35 cellular contexts compared by ENCODE assay signal in the genomic region with DNA sequence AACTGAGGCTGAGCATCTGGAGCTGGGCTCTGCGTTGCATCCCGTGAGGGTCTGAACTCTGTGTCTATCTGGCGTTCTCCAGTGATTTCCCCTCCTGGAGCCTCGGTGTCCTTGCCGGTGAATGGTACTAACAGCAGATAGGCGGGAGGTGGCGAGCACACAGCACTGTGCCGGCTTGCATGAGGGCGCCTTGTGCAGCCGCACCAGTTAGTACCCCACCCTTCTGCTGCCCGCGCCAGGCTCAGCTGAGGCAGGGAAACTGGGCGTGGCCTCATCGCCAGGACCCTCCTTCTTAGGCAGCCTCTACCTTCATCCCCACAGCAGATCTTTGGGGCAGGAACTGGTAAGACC. TPM values are rescaled to one million over a fixed set of nuclear protein-coding genes. Genes with fewer than 3 reads are reported as not detected.
"Had no signal": no experiment of that assay in that cellular context is flagged by ENCODE, and none has a peak within 500 bp of the region (broad histone marks: within the 10 kb centered on the region; RNA-seq: fewer than 3 reads in every experiment).

No MANE protein-coding gene starts in this region.

- H3K27me3 Mint-ChIP-seq: activated CD4-positive, alpha-beta T cell treated with anti-CD3 and anti-CD28 coated beads for 36 hours; activated CD4-positive, alpha-beta T cell treated with anti-CD3 and anti-CD28 coated beads, Interleukin-2, amount 10 ng/mL, durations not matched to agents 7 days and 5 days; activated CD8-positive, alpha-beta memory T cell treated with anti-CD3 and anti-CD28 coated beads, Interleukin-2, amount 10 ng/mL, durations not matched to agents 7 days and 5 days; activated naive CD4-positive, alpha-beta T cell treated with anti-CD3 and anti-CD28 coated beads, Interleukin-2, amount 50 U/mL, for 24 hours; activated naive CD8-positive, alpha-beta T cell; activated T-cell treated with anti-CD3 and anti-CD28 coated beads, Interleukin-2, amount 50 U/mL, for 24 hours; brain had no signal

- H3K4me1 Mint-ChIP-seq: activated CD4-positive, alpha-beta memory T cell treated with anti-CD3 and anti-CD28 coated beads, Interleukin-2, amount 10 ng/mL, durations not matched to agents 7 days and 5 days; activated CD4-positive, alpha-beta T cell treated with anti-CD3 and anti-CD28 coated beads for 36 hours; activated CD4-positive, alpha-beta T cell treated with anti-CD3 and anti-CD28 coated beads, Interleukin-2, amount 10 ng/mL, durations not matched to agents 7 days and 5 days; activated CD8-positive, alpha-beta memory T cell treated with anti-CD3 and anti-CD28 coated beads, Interleukin-2, amount 10 ng/mL, durations not matched to agents 7 days and 5 days; activated naive CD4-positive, alpha-beta T cell treated with anti-CD3 and anti-CD28 coated beads, Interleukin-2, amount 10 ng/mL, durations not matched to agents 7 days and 5 days; activated naive CD4-positive, alpha-beta T cell treated with anti-CD3 and anti-CD28 coated beads, Interleukin-2, amount 50 U/mL, for 24 hours; central memory CD8-positive, alpha-beta T cell had no signal

- H3K4me3 Mint-ChIP-seq: activated CD4-positive, alpha-beta memory T cell treated with anti-CD3 and anti-CD28 coated beads, Interleukin-2, amount 10 ng/mL, durations not matched to agents 7 days and 5 days; activated CD4-positive, alpha-beta T cell treated with anti-CD3 and anti-CD28 coated beads for 36 hours; activated CD4-positive, alpha-beta T cell treated with anti-CD3 and anti-CD28 coated beads, Interleukin-2, amount 10 ng/mL, durations not matched to agents 7 days and 5 days; activated CD8-positive, alpha-beta memory T cell treated with anti-CD3 and anti-CD28 coated beads, Interleukin-2, amount 10 ng/mL, durations not matched to agents 7 days and 5 days; activated CD8-positive, alpha-beta T cell treated with anti-CD3 and anti-CD28 coated beads, Interleukin-2, amount 10 ng/mL, durations not matched to agents 7 days and 5 days; activated naive CD4-positive, alpha-beta T cell treated with anti-CD3 and anti-CD28 coated beads, Interleukin-2, amount 10 ng/mL, durations not matched to agents 7 days and 5 days; activated naive CD4-positive, alpha-beta T cell treated with anti-CD3 and anti-CD28 coated beads, Interleukin-2, amount 50 U/mL, for 24 hours; activated naive CD8-positive, alpha-beta T cell; activated T-cell treated with anti-CD3 and anti-CD28 coated beads, Interleukin-2, amount 50 U/mL, for 24 hours; brain; central memory CD8-positive, alpha-beta T cell; T-helper 1 cell treated with Interleukin-12 subunit alpha and Interleukin-12 subunit beta and Interleukin-4 antibody, amounts not matched to agents 30 μg/mL and 1 μg/mL, for 36 hours; T-helper 2 cell treated with Interferon-gamma antibody and Interleukin-4, amounts not matched to agents 5 μg/mL and 100 μg/mL, for 36 hours had no signal

- H3K27ac Mint-ChIP-seq: activated CD4-positive, alpha-beta memory T cell treated with anti-CD3 and anti-CD28 coated beads, Interleukin-2, amount 10 ng/mL, durations not matched to agents 7 days and 5 days; activated CD4-positive, alpha-beta T cell treated with anti-CD3 and anti-CD28 coated beads for 36 hours; activated CD4-positive, alpha-beta T cell treated with anti-CD3 and anti-CD28 coated beads, Interleukin-2, amount 10 ng/mL, durations not matched to agents 7 days and 5 days; activated CD8-positive, alpha-beta memory T cell treated with anti-CD3 and anti-CD28 coated beads, Interleukin-2, amount 10 ng/mL, durations not matched to agents 7 days and 5 days; activated CD8-positive, alpha-beta T cell treated with anti-CD3 and anti-CD28 coated beads, Interleukin-2, amount 10 ng/mL, durations not matched to agents 7 days and 5 days; activated naive CD4-positive, alpha-beta T cell treated with anti-CD3 and anti-CD28 coated beads, Interleukin-2, amount 10 ng/mL, durations not matched to agents 7 days and 5 days; activated naive CD4-positive, alpha-beta T cell treated with anti-CD3 and anti-CD28 coated beads, Interleukin-2, amount 50 U/mL, for 24 hours; activated naive CD8-positive, alpha-beta T cell; activated T-cell treated with anti-CD3 and anti-CD28 coated beads, Interleukin-2, amount 50 U/mL, for 24 hours; activated T-helper 2 cell treated with anti-CD3 and anti-CD28 coated beads, Interferon-gamma antibody, Interleukin-2, Interleukin-4, amounts not matched to agents 10 μg/mL and 5 μg/mL and 100 μg/mL, durations not matched to agents 14 hours and 24 hours and 36 hours; T-helper 1 cell treated with Interleukin-12 subunit alpha and Interleukin-12 subunit beta and Interleukin-4 antibody, amounts not matched to agents 30 μg/mL and 1 μg/mL, for 36 hours; T-helper 2 cell treated with Interferon-gamma antibody and Interleukin-4, amounts not matched to agents 5 μg/mL and 100 μg/mL, for 36 hours had no signal

- H3K27me3 ChIP-seq: ascending aorta, cardiac muscle cell had no signal

- H3K4me3 ChIP-seq: ascending aorta, cardiac muscle cell had no signal

- H3K36me3 ChIP-seq: ascending aorta, cardiac muscle cell had no signal

- DNase-seq: activated CD4-positive, alpha-beta memory T cell treated with anti-CD3 and anti-CD28 coated beads, Interleukin-2, amount 10 ng/mL, durations not matched to agents 7 days and 5 days; activated CD4-positive, alpha-beta T cell treated with anti-CD3 and anti-CD28 coated beads for 1 hour; activated CD4-positive, alpha-beta T cell treated with anti-CD3 and anti-CD28 coated beads for 36 hours; activated CD4-positive, alpha-beta T cell treated with anti-CD3 and anti-CD28 coated beads for 48 hours; activated CD4-positive, alpha-beta T cell treated with anti-CD3 and anti-CD28 coated beads, Interleukin-2, amount 10 ng/mL, durations not matched to agents 7 days and 5 days; activated CD4-positive, alpha-beta T cell treated with anti-CD3 and anti-CD28 coated beads, Interleukin-2, amount 50 U/mL, for 48 hours; activated CD4-positive, CD25-positive, alpha-beta regulatory T cell; activated CD8-positive, alpha-beta memory T cell treated with anti-CD3 and anti-CD28 coated beads for 24 hours; activated CD8-positive, alpha-beta memory T cell treated with anti-CD3 and anti-CD28 coated beads, Interleukin-2, amount 10 ng/mL, durations not matched to agents 7 days and 5 days; activated CD8-positive, alpha-beta memory T cell treated with anti-CD3 and anti-CD28 coated beads, Interleukin-2, amount 50 U/mL, for 48 hours; activated CD8-positive, alpha-beta T cell treated with anti-CD3 and anti-CD28 coated beads, Interleukin-2, amount 10 ng/mL, durations not matched to agents 7 days and 5 days; activated effector memory CD4-positive, alpha-beta T cell treated with Interleukin-2 at 50 U/mL for 16 hours; activated gamma-delta T cell; activated naive CD4-positive, alpha-beta T cell treated with anti-CD3 and anti-CD28 coated beads, Interleukin-2, amount 10 ng/mL, durations not matched to agents 7 days and 5 days; activated naive CD4-positive, alpha-beta T cell treated with Interleukin-2 at 50 U/mL for 16 hours; activated T-cell treated with anti-CD3 and anti-CD28 coated beads, Interleukin-2, amount 50 U/mL, for 24 hours; activated T-cell treated with anti-CD3 and anti-CD28 coated beads, Interleukin-2, amount 50 U/mL, for 48 hours; amygdala; anterior cingulate cortex; caudate nucleus; cerebellar nuclear complex; T-helper 1 cell; T-helper 2 cell; T-helper 9 cell had no signal

- H3K9me3 Mint-ChIP-seq: activated CD4-positive, alpha-beta memory T cell treated with anti-CD3 and anti-CD28 coated beads, Interleukin-2, amount 10 ng/mL, durations not matched to agents 7 days and 5 days; activated naive CD4-positive, alpha-beta T cell treated with anti-CD3 and anti-CD28 coated beads, Interleukin-2, amount 50 U/mL, for 24 hours; brain; T-helper 2 cell treated with Interferon-gamma antibody and Interleukin-4, amounts not matched to agents 5 μg/mL and 100 μg/mL, for 36 hours had no signal

- H3K9me3 ChIP-seq: ascending aorta had no signal

- ATAC-seq: activated CD4-positive, alpha-beta T cell treated with anti-CD3 and anti-CD28 coated beads for 36 hours; activated CD4-positive, CD25-positive, alpha-beta regulatory T cell treated with anti-CD3 and anti-CD28 coated beads, Interleukin-2, amount 50 U/mL, for 24 hours; activated CD8-positive, alpha-beta memory T cell treated with anti-CD3 and anti-CD28 coated beads, Interleukin-2, amount 10 ng/mL, durations not matched to agents 7 days and 5 days; activated CD8-positive, alpha-beta T cell treated with anti-CD3 and anti-CD28 coated beads, Interleukin-2, amount 10 ng/mL, durations not matched to agents 7 days and 5 days had no signal

- H3K27ac ChIP-seq: ascending aorta, cardiac muscle cell, VCaP had no signal

RNA-seq across cellular contexts. Expression of a gene that starts 42.7 kb away (rescaled TPM):
- total RNA-seq: activated CD4-positive, alpha-beta T cell treated with anti-CD3 and anti-CD28 coated beads, Interleukin-2, amount 10 ng/mL, durations not matched to agents 7 days and 5 days; activated CD8-positive, alpha-beta T cell treated with anti-CD3 and anti-CD28 coated beads, Interleukin-2, amount 10 ng/mL, durations not matched to agents 7 days and 5 days had no signal
